ENCODE assay signal across 1 cellular context in genomic region chr7:117245703-117246102, GRCh38.
A peak's percentile ranks its signal among the peaks of the same experiment; 100 is the strongest.
TF ChIP-seq lines count a peak whose summit lies in the region.

No MANE protein-coding gene starts in this region.

TF ChIP-seq in K562, 482 proteins besides CTCF, POLR2A, EP300 and RAD21 (continued from another document):
- 0 out of 2 replicates have a peak, but pooled peaks have one; percentile 36 for TF ChIP-seq TRIM28 (IDR thresholded peaks at IDR 0.05)
